Comparison of ENCODE assay signal across 14 cellular contexts in genomic region chr14:68651652-68652432, GRCh38.
DNase-seq lines count a peak whose midpoint lies in the region; ATAC-seq, FAIRE-seq and TF ChIP-seq lines count a peak whose summit lies in the region.
"Had no signal": no experiment of that assay in that cellular context is flagged by ENCODE, and none has a peak within 500 bp of the region (broad histone marks: within the 10 kb centered on the region; RNA-seq: fewer than 3 reads in every experiment).

No MANE protein-coding gene starts in this region.

- H3K36me3 ChIP-seq in prostate gland: no peaks in the 10 kb centered on the region
- no peaks in the 10 kb centered on the region for H3K36me3 ChIP-seq in uterus

- DNase-seq in activated T-cell treated with anti-CD3 and anti-CD28 coated beads, Interleukin-2, amount 50 U/mL, for 48 hours: peak; percentile 4
- no peak for DNase-seq in activated T-cell treated with anti-CD3 and anti-CD28 coated beads, Interleukin-2, amount 50 U/mL, for 72 hours
- DNase-seq in left ventricle myocardium superior (no peak), prostate gland (ENCODE audit: low spot score) (no peak), uterus (peak; percentile 74 to 81), GM12892 (ENCODE audit: insufficient read length) (no peak), ACHN (no peak)
- DNase-seq: activated naive CD4-positive, alpha-beta T cell; DND-41; NCI-H1930; nucleus accumbens; SK-N-SH had no signal

- intact Hi-C loops in left ventricle myocardium superior (cut with micrococcal nuclease) (no loop called here), prostate gland (cut with DNase I) (loop anchor here (10.0 kb wide), 1 partner anchor 407 kb away; no protein-coding TSS in a partner anchor), uterus (cut with DNase I; ENCODE audit: low total_unique reads) (no loop called here)

- H3K9me3 ChIP-seq in prostate gland (no peaks in the 10 kb centered on the region), uterus (no peaks in the 10 kb centered on the region)
- H3K9me3 ChIP-seq: SK-N-SH had no signal

- H3K4me3 Mint-ChIP-seq in activated T-cell treated with anti-CD3 and anti-CD28 coated beads, Interleukin-2, amount 50 U/mL, for 72 hours: no peak overlapping the region

- H3K36me3 Mint-ChIP-seq in activated T-cell treated with anti-CD3 and anti-CD28 coated beads, Interleukin-2, amount 50 U/mL, for 72 hours (ENCODE audit: insufficient read depth in 2 of 2): no peaks in the 10 kb centered on the region

- H3K27ac ChIP-seq in prostate gland (peak overlapping the region; percentile 14 to 30), uterus (peak overlapping the region; percentile 88 to 94)
- H3K27ac ChIP-seq: KMS-11 had no signal

- TF ChIP-seq CTCF in prostate gland (IDR thresholded peaks at IDR 0.05) (no peak), uterus (IDR thresholded peaks at IDR 0.05) (no peak)

- H3K4me1 ChIP-seq in prostate gland (replicated peaks): no peaks in the 10 kb centered on the region
- peaks cover 10% of the 10 kb centered on the region in 2 donors for H3K4me1 ChIP-seq in uterus

- H3K27me3 Mint-ChIP-seq in activated T-cell treated with anti-CD3 and anti-CD28 coated beads, Interleukin-2, amount 50 U/mL, for 72 hours (ENCODE audit: low read depth): no peaks in the 10 kb centered on the region

- no peak for ATAC-seq in activated T-cell treated with anti-CD3 and anti-CD28 coated beads, Interleukin-2, amount 50 U/mL, for 72 hours (replicated peaks in 1 of 2)
- ATAC-seq in left ventricle myocardium superior (peak; percentile 66), GM21786 (IDR thresholded peaks at IDR 0.05; ENCODE audit: unreplicated experiment) (no peak)

- 68% methylated on average over 22 of the region's 22 CpGs for WGBS in prostate gland

- no peaks in the 10 kb centered on the region for H3K9me3 Mint-ChIP-seq in activated T-cell treated with anti-CD3 and anti-CD28 coated beads, Interleukin-2, amount 50 U/mL, for 72 hours

- H3K4me3 ChIP-seq in prostate gland (no peak overlapping the region), uterus (no peak overlapping the region)

- H3K27me3 ChIP-seq in prostate gland (replicated peaks; ENCODE audit: insufficient read depth) (no peaks in the 10 kb centered on the region), uterus (no peaks in the 10 kb centered on the region)

- in situ Hi-C loops in ACHN (cut with HindIII; ENCODE audit: low pct_ligation_motif_present, low pct_unique_long_range_greater_than_20kb, low sequenced_read_pairs): no loop called here

- no peak for TF ChIP-seq POLR2A in prostate gland (IDR thresholded peaks at IDR 0.05)
- no peak for TF ChIP-seq POLR2A in uterus (IDR thresholded peaks at IDR 0.05)
- no peak for TF ChIP-seq POLR2A in GM12892 (IDR thresholded peaks at IDR 0.05; ENCODE audit: low read depth, low read length)

- H3K4me1 Mint-ChIP-seq in activated T-cell treated with anti-CD3 and anti-CD28 coated beads, Interleukin-2, amount 50 U/mL, for 72 hours (ENCODE audit: low read depth): peaks cover 10% of the 10 kb centered on the region

- no peak for FAIRE-seq in GM12892 (lab: Jason Lieb, UNC)

- no peak overlapping the region for H3K27ac Mint-ChIP-seq in activated T-cell treated with anti-CD3 and anti-CD28 coated beads, Interleukin-2, amount 50 U/mL, for 72 hours

Comparison
In these comparisons a context has a peak if more than half of its experiments do, and no peak if none do; other contexts are left out.
1. DNase-seq: peak in activated T-cell treated with anti-CD3 and anti-CD28 coated beads, Interleukin-2, amount 50 U/mL, for 48 hours (2 of 2) and uterus (2 of 2); none in activated T-cell treated with anti-CD3 and anti-CD28 coated beads, Interleukin-2, amount 50 U/mL, for 72 hours (0 of 2), left ventricle myocardium superior (single experiment), prostate gland (single experiment), GM12892 (single experiment) and ACHN (single experiment).